Comparison of ENCODE assay signal across 1 cellular context in genomic region chr12:27975222-27976136, GRCh38.
TF ChIP-seq lines count a peak whose summit lies in the region.

No MANE protein-coding gene starts in this region.

TF ChIP-seq in HepG2, 621 proteins besides CTCF, POLR2A, EP300 and RAD21 (continued from another document):
- TF ChIP-seq, protein P1, sequence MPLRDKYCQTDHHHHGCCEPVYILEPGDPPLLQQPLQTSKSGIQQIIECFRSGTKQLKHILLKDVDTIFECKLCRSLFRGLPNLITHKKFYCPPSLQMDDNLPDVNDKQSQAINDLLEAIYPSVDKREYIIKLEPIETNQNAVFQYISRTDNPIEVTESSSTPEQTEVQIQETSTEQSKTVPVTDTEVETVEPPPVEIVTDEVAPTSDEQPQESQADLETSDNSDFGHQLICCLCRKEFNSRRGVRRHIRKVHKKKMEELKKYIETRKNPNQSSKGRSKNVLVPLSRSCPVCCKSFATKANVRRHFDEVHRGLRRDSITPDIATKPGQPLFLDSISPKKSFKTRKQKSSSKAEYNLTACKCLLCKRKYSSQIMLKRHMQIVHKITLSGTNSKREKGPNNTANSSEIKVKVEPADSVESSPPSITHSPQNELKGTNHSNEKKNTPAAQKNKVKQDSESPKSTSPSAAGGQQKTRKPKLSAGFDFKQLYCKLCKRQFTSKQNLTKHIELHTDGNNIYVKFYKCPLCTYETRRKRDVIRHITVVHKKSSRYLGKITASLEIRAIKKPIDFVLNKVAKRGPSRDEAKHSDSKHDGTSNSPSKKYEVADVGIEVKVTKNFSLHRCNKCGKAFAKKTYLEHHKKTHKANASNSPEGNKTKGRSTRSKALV (CRISPR knock-in tag; IDR thresholded peaks at IDR 0.05): peak; percentile 34; the same call in 1 of the 2 replicates
- TF ChIP-seq MIER2 (CRISPR knock-in tag; IDR thresholded peaks at IDR 0.05) (peak; percentile 91), AGO2 (optimal IDR thresholded peaks at IDR 0.05; ENCODE audit: low read depth, low read length) (no peak), TBX3 (IDR thresholded peaks at IDR 0.05; ENCODE audit: borderline replicate concordance) (no peak)
